In the genomic region with DNA sequence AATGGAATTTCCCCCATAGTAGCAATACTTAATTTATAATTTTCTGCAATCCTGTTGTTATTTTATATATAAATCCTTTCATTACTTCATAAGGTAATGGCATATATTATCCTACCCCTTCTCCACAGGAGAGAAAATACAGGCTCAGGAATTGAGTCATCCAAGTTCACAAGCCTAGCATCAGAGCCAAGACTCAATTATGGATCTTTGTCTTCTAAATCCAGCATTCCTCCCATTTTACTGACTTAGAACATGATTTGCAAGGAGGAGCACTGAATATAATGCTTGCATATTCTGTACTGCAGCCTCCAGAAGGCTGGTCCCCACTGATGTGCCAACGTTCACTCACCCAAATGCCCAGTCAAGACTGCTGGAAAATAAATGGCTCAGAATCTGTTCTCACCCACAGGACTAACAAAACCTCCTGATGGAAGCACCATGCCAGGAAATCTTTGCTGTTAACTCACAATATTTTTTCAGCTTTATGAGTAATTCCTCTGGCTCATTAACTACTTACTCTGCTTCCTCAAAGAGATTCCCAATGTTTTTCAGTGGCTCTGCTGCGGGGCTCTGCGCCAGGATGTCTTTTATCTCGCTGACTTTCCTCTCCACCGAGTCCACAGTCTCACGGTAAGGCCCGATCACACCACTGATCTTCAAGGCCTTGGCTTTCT, we compare ENCODE assay signal across 9 cellular contexts. TPM values are rescaled to one million over a fixed set of nuclear protein-coding genes. Genes with fewer than 3 reads are reported as not detected.
DNase-seq lines count a peak whose midpoint lies in the region; ATAC-seq and TF ChIP-seq lines count a peak whose summit lies in the region.
"Had no signal": no experiment of that assay in that cellular context is flagged by ENCODE, and none has a peak within 500 bp of the region (broad histone marks: within the 10 kb centered on the region; RNA-seq: fewer than 3 reads in every experiment).

No MANE protein-coding gene starts in this region.

- CTCF ChIA-PET in BJ (lab: Yijun Ruan, JAX) = interaction anchor here (1.3 to 1.4 kb wide), 2 partner anchors 12 to 207 kb away, joined by 3 to 6 read pairs; no protein-coding TSS in a partner anchor

- no peaks in the 10 kb centered on the region for H3K27me3 ChIP-seq in BJ (ENCODE audit: control insufficient read depth, insufficient read depth, low read length)
- H3K27me3 ChIP-seq in left ventricle myocardium inferior (ENCODE audit: low read depth) = no peaks in the 10 kb centered on the region

- peak; percentile 83 for DNase-seq in BJ (ENCODE audit: low read depth)
- DNase-seq in astrocyte of the cerebellum (ENCODE audit: low read depth) = peak; percentile 89
- peak; percentile 71 for DNase-seq in left ventricle myocardium inferior
- peak; percentile 52 for DNase-seq in retinal pigment epithelial cell (ENCODE audit: low read depth)
- no peak for DNase-seq in stimulated activated CD4-positive, alpha-beta T cell treated with anti-CD3 and anti-CD28 coated beads, Interleukin-15, amount 100 ng/mL, for 24 hours
- no peak for DNase-seq in HUDEP-2 (lab: John Stamatoyannopoulos, UW; ENCODE audit: unreplicated experiment in 76 of 76)
- no peak for DNase-seq in DMS 273 treated with DMSO at 0.1 percent for 48 hours (lab: John Stamatoyannopoulos, UW)
- DNase-seq: activated CD4-positive, alpha-beta T cell treated with anti-CD3 and anti-CD28 coated beads, Interleukin-2, amount 10 ng/mL, durations not matched to agents 7 days and 5 days had no signal

- intact Hi-C loops in left ventricle myocardium inferior (cut with micrococcal nuclease) = no loop called here

- no peak for ATAC-seq in HG02759 (IDR thresholded peaks at IDR 0.05; ENCODE audit: unreplicated experiment)

- H3K4me1 ChIP-seq in left ventricle myocardium inferior = peaks cover 68% of the 10 kb centered on the region

- H3K27ac ChIP-seq in left ventricle myocardium inferior (replicated peaks) = peak overlapping the region; percentile 69

- in situ Hi-C loops in astrocyte of the cerebellum (cut with HindIII; ENCODE audit: low sequenced_read_pairs) = no loop called here

- H3K9me3 ChIP-seq in left ventricle myocardium inferior (replicated peaks) = no peaks in the 10 kb centered on the region

- TF ChIP-seq CTCF in BJ (IDR thresholded peaks at IDR 0.05; ENCODE audit: insufficient read depth, low read depth, low read length) = no peak
- no peak for TF ChIP-seq CTCF in astrocyte of the cerebellum (IDR thresholded peaks at IDR 0.05; ENCODE audit: low read depth, low read length, missing control alignments)
- no peak for TF ChIP-seq CTCF in left ventricle myocardium inferior (IDR thresholded peaks at IDR 0.05; ENCODE audit: borderline replicate concordance)
- no peak for TF ChIP-seq CTCF in retinal pigment epithelial cell (conservative IDR thresholded peaks at IDR 0.05; ENCODE audit: low read depth, low read length)

- H3K4me3 ChIP-seq in BJ (ENCODE audit: low read depth, low read length) = no peak overlapping the region
- no peak overlapping the region for H3K4me3 ChIP-seq in astrocyte of the cerebellum (ENCODE audit: low read depth, low read length)
- H3K4me3 ChIP-seq in left ventricle myocardium inferior = no peak overlapping the region
- no peak overlapping the region for H3K4me3 ChIP-seq in retinal pigment epithelial cell (ENCODE audit: low read length)

- H3K36me3 ChIP-seq in BJ (ENCODE audit: control insufficient read depth, insufficient read depth, low read length) = peaks cover 6% of the 10 kb centered on the region; the same call in 1 of the 2 replicates
- H3K36me3 ChIP-seq in left ventricle myocardium inferior = peaks cover 63% of the 10 kb centered on the region

- POLR2A ChIA-PET in BJ (lab: Charles Lee) = no interaction called here

RNA-seq across cellular contexts. Expression of gene DLD, which starts 48.6 kb away (rescaled TPM):
- polyA plus RNA-seq in BJ (2011; rRNA removed) = 72.4 and 121 TPM in 2 replicates
- 31.9 and 32.9 TPM in 2 replicates for polyA minus RNA-seq in BJ (2011; rRNA and poly(A)+ RNA removed)
- total RNA-seq in left ventricle myocardium inferior = 342 TPM

Comparison
In these comparisons a context has a peak if more than half of its experiments do, and no peak if none do; other contexts are left out.
1. DNase-seq: peak in BJ (single experiment), astrocyte of the cerebellum (single experiment), left ventricle myocardium inferior (single experiment) and retinal pigment epithelial cell (single experiment); none in stimulated activated CD4-positive, alpha-beta T cell treated with anti-CD3 and anti-CD28 coated beads, Interleukin-15, amount 100 ng/mL, for 24 hours (single experiment), HUDEP-2 (0 of 76) and DMS 273 treated with DMSO at 0.1 percent for 48 hours (single experiment).